Comparison of ENCODE assay signal across 8 cellular contexts in the genomic region with DNA sequence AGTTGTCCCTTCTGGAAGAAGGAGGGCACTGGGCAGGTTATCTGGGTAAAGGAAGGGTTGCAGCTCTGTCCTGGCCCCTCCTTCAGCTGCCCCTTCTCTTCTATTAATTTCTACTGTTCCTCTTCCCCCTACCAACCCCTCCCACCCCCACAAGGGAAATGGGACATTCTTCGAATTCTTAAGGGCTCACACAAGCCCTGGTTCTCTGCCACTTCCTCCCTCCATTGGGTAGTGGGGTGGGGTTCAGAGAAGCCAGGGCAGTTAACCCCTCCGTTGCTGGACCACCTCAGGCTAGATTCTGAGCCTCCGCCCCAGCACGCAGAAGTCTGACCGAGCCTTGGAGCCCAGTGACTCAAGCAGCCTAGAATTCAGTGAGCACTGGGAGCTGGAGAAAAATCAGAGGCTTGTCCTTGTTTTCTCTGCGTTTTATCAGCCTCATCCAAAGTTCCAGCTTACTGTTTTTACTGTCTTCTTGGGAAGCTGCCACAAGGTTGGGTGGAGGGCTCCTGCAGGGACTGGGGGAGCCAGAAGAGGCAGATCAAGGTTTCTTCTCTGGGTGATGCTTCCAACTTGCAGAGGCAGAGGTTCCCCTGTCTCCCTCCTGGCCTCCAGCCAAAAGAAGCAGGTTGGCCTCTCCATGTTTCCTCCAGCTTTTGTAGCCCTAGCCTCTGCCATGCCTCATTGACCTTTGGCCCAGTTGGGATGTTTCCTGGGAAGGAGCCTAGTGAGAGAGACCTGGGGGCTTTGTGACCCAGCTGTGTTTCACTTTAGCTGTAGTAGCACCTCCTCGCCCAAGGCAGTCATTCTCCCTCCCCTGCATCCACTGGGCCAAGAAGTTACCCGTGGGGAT. TPM values are rescaled to one million over a fixed set of nuclear protein-coding genes. Genes with fewer than 3 reads are reported as not detected.
DNase-seq lines count a peak whose midpoint lies in the region; ATAC-seq, FAIRE-seq and TF ChIP-seq lines count a peak whose summit lies in the region.

No MANE protein-coding gene starts in this region.

- CTCF ChIA-PET in endothelial cell of umbilical vein (lab: Charles Lee), result interaction anchor here (0.9 to 2.9 kb wide), 6 partner anchors 9 to 103 kb away, joined by 3 to 10 read pairs (median 4); partner anchors contain the start of gene LASP1

- no peak overlapping the region for H3K4me3 ChIP-seq in RWPE2 (ENCODE audit: severe bottlenecking)
- peak overlapping the region in 1 of 3 experiments; percentile 20 for H3K4me3 ChIP-seq in endothelial cell of umbilical vein (replicated peaks in 1 of 3; ENCODE audit: insufficient read depth in 1 of 3, low read depth in 1 of 3, low read length in 3 of 3)

- H3K27ac ChIP-seq in RWPE2 (ENCODE audit: poor library complexity, severe bottlenecking), result peak overlapping the region; percentile 98
- peak overlapping the region; percentile 86 for H3K27ac ChIP-seq in endothelial cell of umbilical vein (ENCODE audit: insufficient read depth, low read depth, low read length)

- TF ChIP-seq POLR2A in endothelial cell of umbilical vein (IDR thresholded peaks at IDR 0.05; ENCODE audit: low read depth, low read length), result no peak

- no peaks in the 10 kb centered on the region for H3K9me3 ChIP-seq in RWPE2 (ENCODE audit: severe bottlenecking)
- H3K9me3 ChIP-seq in endothelial cell of umbilical vein (replicated peaks; ENCODE audit: control insufficient read depth, insufficient read depth, low read length), result no peaks in the 10 kb centered on the region

- peaks cover 50% of the 10 kb centered on the region for H3K4me1 ChIP-seq in RWPE2 (ENCODE audit: insufficient read depth, poor library complexity, severe bottlenecking)
- H3K4me1 ChIP-seq in endothelial cell of umbilical vein (ENCODE audit: control insufficient read depth, extremely low read depth, insufficient read depth, low read length), result peaks cover 30% of the 10 kb centered on the region

- H3K9me1 ChIP-seq in endothelial cell of umbilical vein (replicated peaks; ENCODE audit: control insufficient read depth, extremely low read depth, insufficient read depth, low read length), result no peaks in the 10 kb centered on the region

- H3K79me2 ChIP-seq in endothelial cell of umbilical vein (ENCODE audit: control insufficient read depth, insufficient read depth, low read length), result peaks cover 71% of the 10 kb centered on the region

- POLR2A ChIA-PET in endothelial cell of umbilical vein (lab: Charles Lee), result interaction anchor here (0.5 to 1.7 kb wide), 4 partner anchors 9 to 193 kb away, joined by 3 to 18 read pairs (median 7); partner anchors contain the start of gene LASP1

- TF ChIP-seq CTCF in RWPE2 (IDR thresholded peaks at IDR 0.05; ENCODE audit: poor library complexity, severe bottlenecking) (no peak), endothelial cell of umbilical vein (IDR thresholded peaks at IDR 0.05; ENCODE audit: extremely low read depth in 1 of 2, insufficient read depth in 1 of 2, low read depth in 1 of 2, low read length in 2 of 2) (no peak)

- DNase-seq in H4 (ENCODE audit: low spot score), result peak; percentile 77
- peak; percentile 93 for DNase-seq in RWPE2 (ENCODE audit: low spot score)
- peak; percentile 68 for DNase-seq in endothelial cell of umbilical vein (ENCODE audit: low read depth, low spot score)
- peak; percentile 71 for DNase-seq in myocyte (ENCODE audit: low read depth)
- no peak for DNase-seq in NOMO-1 (lab: John Stamatoyannopoulos, UW; ENCODE audit: unreplicated experiment in 2 of 2)
- no peak for DNase-seq in activated effector memory CD4-positive, alpha-beta T cell treated with Interleukin-2 at 50 U/mL for 16 hours
- DNase-seq in germinal center (ENCODE audit: low spot score), result no peak

- H3K27me3 ChIP-seq in RWPE2 (ENCODE audit: insufficient read depth, poor library complexity, severe bottlenecking) (no peaks in the 10 kb centered on the region), endothelial cell of umbilical vein (ENCODE audit: control insufficient read depth in 2 of 2, insufficient read depth in 2 of 2, low read length in 2 of 2) (no peaks in the 10 kb centered on the region)

- peak overlapping the region; percentile 65 for H3K9ac ChIP-seq in endothelial cell of umbilical vein (replicated peaks; ENCODE audit: extremely low read depth, insufficient read depth, low read length)

- H3K4me2 ChIP-seq in endothelial cell of umbilical vein (ENCODE audit: insufficient read depth, low read length), result peak overlapping the region; percentile 79

- no peaks in the 10 kb centered on the region for H4K20me1 ChIP-seq in endothelial cell of umbilical vein (replicated peaks; ENCODE audit: control insufficient read depth, extremely low read depth, insufficient read depth, low read length)

- BruUV-seq in endothelial cell of umbilical vein (replicated peaks; lab: Mats Ljungman, UMichigan), result no TSS peak

- ATAC-seq in RWPE2 (ENCODE audit: low read depth), result peak; percentile 90
- no peak for ATAC-seq in HG03108 (IDR thresholded peaks at IDR 0.05; ENCODE audit: unreplicated experiment)

- intact Hi-C loops in endothelial cell of umbilical vein (cut with micrococcal nuclease), result loop anchor here (1.0 to 2.0 kb wide), 2 partner anchors 9 to 17 kb away; no protein-coding TSS in a partner anchor

- FAIRE-seq in endothelial cell of umbilical vein (lab: Jason Lieb, UNC), result peak; percentile 97

- dilution Hi-C loops in endothelial cell of umbilical vein (cut with MboI; ENCODE audit: extremely low pct_ligation_motif_present, low sequenced_read_pairs), result no loop called here

- no peak overlapping the region for H2AFZ ChIP-seq in endothelial cell of umbilical vein (ENCODE audit: low read depth, low read length)

- H3K36me3 ChIP-seq in RWPE2 (ENCODE audit: low read depth), result peaks cover 67% of the 10 kb centered on the region
- peaks cover 11 to 15% of the 10 kb centered on the region in 2 experiments for H3K36me3 ChIP-seq in endothelial cell of umbilical vein (ENCODE audit: control insufficient read depth in 2 of 2, extremely low read depth in 1 of 2, insufficient read depth in 2 of 2, low read length in 2 of 2)

TF ChIP-seq in endothelial cell of umbilical vein, 7 proteins besides CTCF, POLR2A, EP300 and RAD21:
- TF ChIP-seq POLR2AphosphoS5 (IDR thresholded peaks at IDR 0.05; ENCODE audit: insufficient read depth, low read depth, low read length), result peak; percentile 55
- TF ChIP-seq JUN (IDR thresholded peaks at IDR 0.05; ENCODE audit: borderline replicate concordance, insufficient read depth, insufficient read length, low read depth), result no peak

RNA-seq across cellular contexts. Expression of gene LASP1, which starts 10.2 kb away (rescaled TPM):
- 99.0 and 133 TPM in 2 replicates for total RNA-seq in H4 (2014; rRNA removed; shearing (Covaris generic))
- total RNA-seq in endothelial cell of umbilical vein (231 and 242 TPM in 2 replicates), myocyte (86.8 and 89.9 TPM in 2 replicates)
- polyA plus RNA-seq in endothelial cell of umbilical vein, result 214 and 247 TPM in 2 replicates
- polyA plus RNA-seq in endothelial cell of umbilical vein (2011; cell fraction: cytosol; rRNA removed), result 148 and 183 TPM in 2 replicates
- polyA plus RNA-seq in endothelial cell of umbilical vein (2011; cell fraction: nucleus; rRNA removed), result 122 and 137 TPM in 2 replicates
- 177 and 200 TPM in 2 replicates for polyA plus RNA-seq in endothelial cell of umbilical vein (2012)
- polyA minus RNA-seq in endothelial cell of umbilical vein, result 232 and 233 TPM in 2 replicates
- polyA minus RNA-seq in endothelial cell of umbilical vein (2011; cell fraction: cytosol; rRNA and poly(A)+ RNA removed), result 92.4 TPM
- polyA minus RNA-seq in endothelial cell of umbilical vein (2011; cell fraction: nucleus; rRNA and poly(A)+ RNA removed), result 61.7 and 87.6 TPM in 2 replicates
- polyA plus RNA-seq in myocyte (2012), result 171 TPM

RNA-seq across cellular contexts. Expression of gene RPL23, which starts 26.6 kb away (rescaled TPM):
- total RNA-seq in H4 (2014; rRNA removed; shearing (Covaris generic)), result 1,542 and 1,557 TPM in 2 replicates
- total RNA-seq in endothelial cell of umbilical vein (1,270 and 1,292 TPM in 2 replicates), myocyte (758 and 872 TPM in 2 replicates)
- polyA plus RNA-seq in endothelial cell of umbilical vein, result 1,232 and 1,847 TPM in 2 replicates
- 2,575 and 3,174 TPM in 2 replicates for polyA plus RNA-seq in endothelial cell of umbilical vein (2011; cell fraction: cytosol; rRNA removed)
- polyA plus RNA-seq in endothelial cell of umbilical vein (2011; cell fraction: nucleus; rRNA removed), result 730 and 736 TPM in 2 replicates
- 2,834 and 3,213 TPM in 2 replicates for polyA plus RNA-seq in endothelial cell of umbilical vein (2012)
- 432 and 546 TPM in 2 replicates for polyA minus RNA-seq in endothelial cell of umbilical vein
- 658 TPM for polyA minus RNA-seq in endothelial cell of umbilical vein (2011; cell fraction: cytosol; rRNA and poly(A)+ RNA removed)
- polyA minus RNA-seq in endothelial cell of umbilical vein (2011; cell fraction: nucleus; rRNA and poly(A)+ RNA removed), result 81.9 and 97.6 TPM in 2 replicates
- 1,420 TPM for polyA plus RNA-seq in myocyte (2012)

RNA-seq across cellular contexts. Expression of gene CWC25, which starts 55.0 kb away (rescaled TPM):
- 5.2 and 8.1 TPM in 2 replicates for total RNA-seq in H4 (2014; rRNA removed; shearing (Covaris generic))
- total RNA-seq in endothelial cell of umbilical vein (19.7 and 20.0 TPM in 2 replicates), myocyte (10.8 and 11.3 TPM in 2 replicates)
- 12.4 and 13.8 TPM in 2 replicates for polyA plus RNA-seq in endothelial cell of umbilical vein
- polyA plus RNA-seq in endothelial cell of umbilical vein (2011; cell fraction: cytosol; rRNA removed), result 12.6 and 15.4 TPM in 2 replicates
- 71.1 and 86.4 TPM in 2 replicates for polyA plus RNA-seq in endothelial cell of umbilical vein (2011; cell fraction: nucleus; rRNA removed)
- 18.1 and 20.3 TPM in 2 replicates for polyA plus RNA-seq in endothelial cell of umbilical vein (2012)
- 14.3 and 14.8 TPM in 2 replicates for polyA minus RNA-seq in endothelial cell of umbilical vein
- polyA minus RNA-seq in endothelial cell of umbilical vein (2011; cell fraction: cytosol; rRNA and poly(A)+ RNA removed), result 3.8 TPM
- polyA minus RNA-seq in endothelial cell of umbilical vein (2011; cell fraction: nucleus; rRNA and poly(A)+ RNA removed), result 13.2 and 19.7 TPM in 2 replicates
- 12.9 TPM for polyA plus RNA-seq in myocyte (2012)

Comparison
In these comparisons a context has a peak if more than half of its experiments do, and no peak if none do; other contexts are left out.
1. DNase-seq: peak in H4 (single experiment), RWPE2 (single experiment), endothelial cell of umbilical vein (single experiment) and myocyte (single experiment); none in NOMO-1 (0 of 2), activated effector memory CD4-positive, alpha-beta T cell treated with Interleukin-2 at 50 U/mL for 16 hours (single experiment) and germinal center (single experiment).